19 cellular contexts compared by ENCODE assay signal in the genomic region with DNA sequence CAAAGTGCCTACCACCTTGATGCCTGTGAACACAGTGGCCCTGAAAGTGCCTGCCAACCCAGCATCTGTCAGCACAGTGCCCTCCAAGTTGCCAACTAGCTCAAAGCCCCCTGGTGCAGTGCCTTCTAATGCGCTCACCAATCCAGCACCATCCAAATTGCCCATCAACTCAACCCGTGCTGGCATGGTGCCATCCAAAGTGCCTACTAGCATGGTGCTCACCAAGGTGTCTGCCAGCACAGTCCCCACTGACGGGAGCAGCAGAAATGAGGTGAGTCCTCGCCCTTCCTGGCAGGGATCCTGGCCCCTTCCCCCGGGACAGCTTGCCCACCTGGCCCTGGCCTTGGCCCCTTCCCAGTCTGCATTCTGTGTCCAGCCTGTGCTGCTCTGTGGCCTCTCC. TPM values are rescaled to one million over a fixed set of nuclear protein-coding genes. Genes with fewer than 3 reads are reported as not detected.
A peak's percentile ranks its signal among the peaks of the same experiment; 100 is the strongest.
DNase-seq lines count a peak whose midpoint lies in the region; ATAC-seq lines count a peak whose summit lies in the region.
"Had no signal": no experiment of that assay in that cellular context is flagged by ENCODE, and none has a peak within 500 bp of the region (broad histone marks: within the 10 kb centered on the region; RNA-seq: fewer than 3 reads in every experiment).

No MANE protein-coding gene starts in this region.

- intact Hi-C loops in sciatic nerve (cut with DNase I) = no loop called here

- no peak overlapping the region for H3K4me3 Mint-ChIP-seq in activated T-cell treated with anti-CD3 and anti-CD28 coated beads, Interleukin-2, amount 50 U/mL, for 24 hours
- H3K4me3 Mint-ChIP-seq: GM23338 had no signal

- H3K27ac Mint-ChIP-seq in activated T-cell treated with anti-CD3 and anti-CD28 coated beads, Interleukin-2, amount 50 U/mL, for 24 hours = peak overlapping the region; percentile 44
- H3K27ac Mint-ChIP-seq: GM23338 had no signal

- peaks cover 87% of the 10 kb centered on the region for H3K36me3 Mint-ChIP-seq in activated T-cell treated with anti-CD3 and anti-CD28 coated beads, Interleukin-2, amount 50 U/mL, for 24 hours (ENCODE audit: low read depth)

- H3K9me3 Mint-ChIP-seq in activated T-cell treated with anti-CD3 and anti-CD28 coated beads, Interleukin-2, amount 50 U/mL, for 24 hours = no peaks in the 10 kb centered on the region

- DNase-seq in activated T-cell treated with anti-CD3 and anti-CD28 coated beads, Interleukin-2, amount 50 U/mL, for 24 hours = no peak
- no peak for DNase-seq in activated T-cell treated with anti-CD3 and anti-CD28 coated beads, Interleukin-2, amount 50 U/mL, for 1 hour
- DNase-seq in NCI-H1105 treated with DMSO at 0.1 percent for 48 hours (lab: John Stamatoyannopoulos, UW) (peak; percentile 29), cerebellar cortex (ENCODE audit: low spot score) (peak; percentile 43), sciatic nerve (ENCODE audit: low spot score) (peak; percentile 62)
- DNase-seq: DMS79, HCEC 1CT, MG63, NCI-H1436 treated with DMSO at 0.1 percent for 48 hours, NCI-H1930, NCI-H2227 treated with DMSO at 0.1 percent for 48 hours, NCI-H524, NCI-H774, OCI-M1 had no signal

- ATAC-seq in sciatic nerve = no peak
- ATAC-seq in HG03442 (IDR thresholded peaks at IDR 0.05; ENCODE audit: unreplicated experiment) = no peak
- ATAC-seq in GM21723 (IDR thresholded peaks at IDR 0.05; ENCODE audit: unreplicated experiment) = no peak
- no peak for ATAC-seq in GM18520 (IDR thresholded peaks at IDR 0.05; ENCODE audit: unreplicated experiment)
- ATAC-seq: GM23338, Right ventricle myocardium inferior had no signal

- no peaks in the 10 kb centered on the region for H3K4me1 Mint-ChIP-seq in activated T-cell treated with anti-CD3 and anti-CD28 coated beads, Interleukin-2, amount 50 U/mL, for 24 hours (ENCODE audit: low read depth)
- H3K4me1 Mint-ChIP-seq: GM23338 had no signal

- H3K27me3 Mint-ChIP-seq in activated T-cell treated with anti-CD3 and anti-CD28 coated beads, Interleukin-2, amount 50 U/mL, for 24 hours = no peaks in the 10 kb centered on the region

RNA-seq across cellular contexts. Expression of a gene that starts 17.9 kb away (rescaled TPM):
- 37.8 TPM for total RNA-seq in sciatic nerve

RNA-seq across cellular contexts. Expression of a gene that starts 24.7 kb away (rescaled TPM):
- total RNA-seq in sciatic nerve = 48.5 TPM

RNA-seq across cellular contexts. Expression of a gene that starts 44.2 kb away (rescaled TPM):
- 8.4 TPM for total RNA-seq in sciatic nerve

Comparison
In these comparisons a context has a peak if more than half of its experiments do, and no peak if none do; other contexts are left out.
1. DNase-seq: peak in NCI-H1105 treated with DMSO at 0.1 percent for 48 hours (single experiment), cerebellar cortex (single experiment) and sciatic nerve (single experiment); none in activated T-cell treated with anti-CD3 and anti-CD28 coated beads, Interleukin-2, amount 50 U/mL, for 24 hours (single experiment) and activated T-cell treated with anti-CD3 and anti-CD28 coated beads, Interleukin-2, amount 50 U/mL, for 1 hour (single experiment).